In the genomic region with DNA sequence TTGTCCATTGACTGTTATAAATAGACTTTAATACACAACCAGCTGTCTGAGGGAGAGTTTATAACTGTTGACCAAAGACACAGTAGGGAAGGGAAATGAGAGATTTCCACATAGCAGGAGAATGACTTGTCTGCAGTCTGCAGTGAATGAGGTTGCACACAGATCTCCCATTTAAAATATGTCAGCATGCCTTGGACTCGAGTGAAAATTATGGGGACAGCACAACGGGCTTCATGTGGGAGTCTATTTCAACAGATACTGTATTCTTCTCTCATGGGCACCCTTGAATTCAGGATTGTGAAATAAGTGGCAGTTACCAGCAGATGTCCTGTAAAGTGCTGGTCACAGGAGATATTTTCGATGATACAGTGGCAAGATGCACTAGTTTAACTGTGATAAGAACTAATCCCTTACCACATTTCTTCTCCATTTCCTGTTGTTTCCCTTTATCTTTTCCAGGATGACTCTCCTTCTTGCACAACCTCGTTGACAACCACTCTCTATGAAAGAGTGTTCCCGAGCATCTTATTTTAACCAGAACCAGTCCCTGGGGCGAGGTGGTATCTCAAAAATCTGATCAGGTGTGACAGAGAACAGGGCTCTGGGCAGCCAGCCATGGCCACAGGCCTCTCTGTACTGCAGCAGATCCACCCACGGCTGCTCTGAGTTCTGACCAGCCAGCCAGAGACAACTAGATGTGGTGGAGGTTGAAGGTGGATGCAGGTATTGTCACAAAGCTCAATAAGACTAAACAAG, we compare ENCODE assay signal across 13 cellular contexts. TPM values are rescaled to one million over a fixed set of nuclear protein-coding genes. Genes with fewer than 3 reads are reported as not detected.
DNase-seq lines count a peak whose midpoint lies in the region; ATAC-seq, FAIRE-seq and TF ChIP-seq lines count a peak whose summit lies in the region.
"Had no signal": no experiment of that assay in that cellular context is flagged by ENCODE, and none has a peak within 500 bp of the region (broad histone marks: within the 10 kb centered on the region; RNA-seq: fewer than 3 reads in every experiment).

No MANE protein-coding gene starts in this region.

- H3K9me3 Mint-ChIP-seq in activated naive CD4-positive, alpha-beta T cell treated with anti-CD3 and anti-CD28 coated beads, Interleukin-2, amount 10 ng/mL, durations not matched to agents 7 days and 5 days = no peaks in the 10 kb centered on the region

- no peaks in the 10 kb centered on the region for H3K36me3 ChIP-seq in cardiac muscle cell
- no peaks in the 10 kb centered on the region for H3K36me3 ChIP-seq in right atrium auricular region
- H3K36me3 ChIP-seq: vagina had no signal

- peak in 1 of 2 donors; percentile 73 for DNase-seq in cardiac muscle cell (ENCODE audit: low read depth in 1 of 2, low spot score in 1 of 2)
- no peak for DNase-seq in right atrium auricular region (ENCODE audit: low spot score)
- peak; percentile 20 for DNase-seq in SW480 (ENCODE audit: low spot score)
- peak; percentile 76 for DNase-seq in iris pigment epithelial cell (ENCODE audit: low read depth)
- no peak for DNase-seq in D721Med (ENCODE audit: insufficient read length, low spot score)
- DNase-seq in activated naive CD4-positive, alpha-beta T cell treated with anti-CD3 and anti-CD28 coated beads, Interleukin-2, amount 10 ng/mL, durations not matched to agents 7 days and 5 days = no peak
- DNase-seq: activated CD8-positive, alpha-beta memory T cell treated with anti-CD3 and anti-CD28 coated beads, Interleukin-2, amount 10 ng/mL, durations not matched to agents 7 days and 5 days; NCI-H1417 treated with DMSO at 0.1 percent for 48 hours; right cardiac atrium had no signal

- H3K9me3 ChIP-seq in cardiac muscle cell (ENCODE audit: low read depth) (no peaks in the 10 kb centered on the region), right atrium auricular region (no peaks in the 10 kb centered on the region)
- H3K9me3 ChIP-seq: vagina had no signal

- CTCF ChIA-PET in activated naive CD4-positive, alpha-beta T cell treated with anti-CD3 and anti-CD28 coated beads, Interleukin-2, amount 10 ng/mL, durations not matched to agents 7 days and 5 days (lab: Charles Lee) = no interaction called here

- no peak for FAIRE-seq in D721Med (lab: Jason Lieb, UNC)

- H3K4me1 Mint-ChIP-seq in activated naive CD4-positive, alpha-beta T cell treated with anti-CD3 and anti-CD28 coated beads, Interleukin-2, amount 10 ng/mL, durations not matched to agents 7 days and 5 days = peaks cover 7% of the 10 kb centered on the region
- H3K4me1 Mint-ChIP-seq: activated CD8-positive, alpha-beta memory T cell treated with anti-CD3 and anti-CD28 coated beads, Interleukin-2, amount 10 ng/mL, durations not matched to agents 7 days and 5 days had no signal

- H3K4me3 Mint-ChIP-seq in activated naive CD4-positive, alpha-beta T cell treated with anti-CD3 and anti-CD28 coated beads, Interleukin-2, amount 10 ng/mL, durations not matched to agents 7 days and 5 days = no peak overlapping the region
- H3K4me3 Mint-ChIP-seq: activated CD8-positive, alpha-beta memory T cell treated with anti-CD3 and anti-CD28 coated beads, Interleukin-2, amount 10 ng/mL, durations not matched to agents 7 days and 5 days had no signal

- H3K36me3 Mint-ChIP-seq in activated naive CD4-positive, alpha-beta T cell treated with anti-CD3 and anti-CD28 coated beads, Interleukin-2, amount 10 ng/mL, durations not matched to agents 7 days and 5 days = peaks cover 3% of the 10 kb centered on the region
- H3K36me3 Mint-ChIP-seq: activated CD8-positive, alpha-beta memory T cell treated with anti-CD3 and anti-CD28 coated beads, Interleukin-2, amount 10 ng/mL, durations not matched to agents 7 days and 5 days had no signal

- H3K27me3 ChIP-seq in cardiac muscle cell (no peaks in the 10 kb centered on the region), right atrium auricular region (no peaks in the 10 kb centered on the region)
- H3K27me3 ChIP-seq: vagina had no signal

- H3K4me3 ChIP-seq in cardiac muscle cell (no peak overlapping the region), right atrium auricular region (no peak overlapping the region)
- H3K4me3 ChIP-seq: vagina had no signal

- TF ChIP-seq CTCF in cardiac muscle cell (IDR thresholded peaks at IDR 0.05; ENCODE audit: low read depth, low read length) (no peak), right atrium auricular region (IDR thresholded peaks at IDR 0.05) (no peak), D721Med (IDR thresholded peaks at IDR 0.05; ENCODE audit: insufficient read depth, missing control alignments) (no peak)

- peaks cover 12% of the 10 kb centered on the region for H3K27me3 Mint-ChIP-seq in activated naive CD4-positive, alpha-beta T cell treated with anti-CD3 and anti-CD28 coated beads, Interleukin-2, amount 10 ng/mL, durations not matched to agents 7 days and 5 days

- H3K27ac ChIP-seq in cardiac muscle cell = peak overlapping the region; percentile 16
- no peak overlapping the region for H3K27ac ChIP-seq in right atrium auricular region
- H3K27ac ChIP-seq: C4-2B, vagina had no signal

- no peak for ATAC-seq in GM18873 (IDR thresholded peaks at IDR 0.05; ENCODE audit: low FRiP score, unreplicated experiment)
- no peak for ATAC-seq in GM21786 (IDR thresholded peaks at IDR 0.05; ENCODE audit: unreplicated experiment)
- ATAC-seq: activated CD8-positive, alpha-beta memory T cell treated with anti-CD3 and anti-CD28 coated beads, Interleukin-2, amount 10 ng/mL, durations not matched to agents 7 days and 5 days had no signal

- H3K27ac Mint-ChIP-seq in activated naive CD4-positive, alpha-beta T cell treated with anti-CD3 and anti-CD28 coated beads, Interleukin-2, amount 10 ng/mL, durations not matched to agents 7 days and 5 days = no peak overlapping the region
- H3K27ac Mint-ChIP-seq: activated CD8-positive, alpha-beta memory T cell treated with anti-CD3 and anti-CD28 coated beads, Interleukin-2, amount 10 ng/mL, durations not matched to agents 7 days and 5 days had no signal

- H3K4me1 ChIP-seq in cardiac muscle cell (ENCODE audit: low read depth) (peaks cover 24% of the 10 kb centered on the region), right atrium auricular region (peaks cover 0 to 26% of the 10 kb centered on the region in 2 donors)
- H3K4me1 ChIP-seq: vagina had no signal

RNA-seq across cellular contexts. Expression of a gene that starts 51.5 kb away (rescaled TPM):
- total RNA-seq in cardiac muscle cell (18.4 and 24.0 TPM in 2 replicates), right atrium auricular region (1 to 10 TPM; 5.9 to 8.9 TPM)
- 11.2 and 14.5 TPM in 2 replicates for polyA plus RNA-seq in cardiac muscle cell

Comparison
In these comparisons a context has a peak if more than half of its experiments do, and no peak if none do; other contexts are left out.
1. DNase-seq: peak in SW480 (single experiment) and iris pigment epithelial cell (single experiment); none in right atrium auricular region (single experiment), D721Med (single experiment) and activated naive CD4-positive, alpha-beta T cell treated with anti-CD3 and anti-CD28 coated beads, Interleukin-2, amount 10 ng/mL, durations not matched to agents 7 days and 5 days (single experiment).